Comparison of ENCODE assay signal across 16 cellular contexts in the genomic region with DNA sequence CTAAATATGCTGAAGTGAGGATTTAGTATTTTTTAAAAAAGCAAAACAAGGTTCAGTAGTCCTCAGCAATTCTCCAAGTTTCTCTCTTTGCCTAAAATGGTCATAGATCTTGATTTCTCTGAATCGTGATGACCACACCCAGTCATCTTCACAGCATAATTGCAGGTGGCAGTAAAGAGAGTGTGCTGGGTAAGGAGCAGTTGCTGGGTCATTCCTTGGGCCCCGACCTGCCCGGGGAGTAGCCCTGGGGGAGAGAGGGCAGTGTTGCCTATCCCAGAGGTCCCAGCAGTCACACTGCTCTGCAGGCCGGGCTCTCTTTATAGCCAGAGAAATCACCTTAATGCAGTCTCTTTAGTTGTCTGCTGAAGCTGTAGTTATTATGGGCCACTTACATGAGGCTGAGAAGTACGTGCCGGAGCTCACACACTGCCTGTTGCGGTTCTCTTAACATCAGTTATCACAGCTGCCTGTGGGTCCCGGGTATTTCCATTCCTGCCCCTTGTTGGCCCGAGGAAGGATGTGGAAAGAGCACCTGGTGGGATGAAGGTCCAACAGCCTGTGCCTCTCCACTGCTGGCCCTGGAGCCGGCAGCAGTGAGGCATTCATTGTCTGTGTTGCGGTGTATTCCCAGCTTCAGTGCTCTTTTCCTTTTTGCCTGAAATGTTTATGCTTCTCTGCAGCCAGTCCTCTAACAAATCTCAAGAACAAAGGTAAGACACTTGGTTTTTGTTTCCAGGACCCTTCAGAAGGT.
DNase-seq lines count a peak whose midpoint lies in the region; ATAC-seq and TF ChIP-seq lines count a peak whose summit lies in the region.
"Had no signal": no experiment of that assay in that cellular context is flagged by ENCODE, and none has a peak within 500 bp of the region (broad histone marks: within the 10 kb centered on the region; RNA-seq: fewer than 3 reads in every experiment).

No MANE protein-coding gene starts in this region.

- ATAC-seq in left lobe of liver: peak; percentile 51
- no peak for ATAC-seq in stimulated activated effector memory CD8-positive, alpha-beta T cell treated with anti-CD3 and anti-CD28 coated beads, Interleukin-12 subunit alpha, Interleukin-12 subunit beta, amount 100 ng/mL, for 72 hours
- no peak for ATAC-seq in HG02610 (IDR thresholded peaks at IDR 0.05; ENCODE audit: unreplicated experiment)

- H4K91ac ChIP-seq in H9 (ENCODE audit: insufficient read length, low read depth, low read length): no peak overlapping the region

- no peak overlapping the region for H2AK5ac ChIP-seq in H9 (ENCODE audit: insufficient read length, low read length)

- no peak overlapping the region for H2BK12ac ChIP-seq in H9 (ENCODE audit: insufficient read length, low read depth, low read length)

- peaks cover 0 to 25% (median 22%) of the 10 kb centered on the region in 3 experiments; a peak in 5 of 7 replicates for H3K36me3 Mint-ChIP-seq in H9 (ENCODE audit: insufficient read depth in 1 of 3, low read depth in 3 of 3)
- H3K36me3 Mint-ChIP-seq in stimulated activated effector memory CD8-positive, alpha-beta T cell treated with anti-CD3 and anti-CD28 coated beads, Interleukin-12 subunit alpha, Interleukin-12 subunit beta, amount 100 ng/mL, for 72 hours: no peaks in the 10 kb centered on the region

- H3K4me2 ChIP-seq in H9 (ENCODE audit: insufficient read depth, insufficient read length, low read length): no peak overlapping the region
- H3K4me2 ChIP-seq: KMS-11, PC-9 had no signal

- DNase-seq in H9 (peak; percentile 24), left lobe of liver (ENCODE audit: low spot score) (peak; percentile 68), dorsolateral prefrontal cortex (no peak), GM13977 (ENCODE audit: low spot score) (no peak)
- no peak for DNase-seq in stimulated activated effector memory CD8-positive, alpha-beta T cell treated with anti-CD3 and anti-CD28 coated beads, Interleukin-12 subunit alpha, Interleukin-12 subunit beta, amount 100 ng/mL, for 72 hours (ENCODE audit: low spot score in 2 of 2)
- DNase-seq: DND-41, MV-4-11, NCI-H1694 treated with DMSO at 0.1 percent for 48 hours, NCI-H2107, NCI-H526 had no signal

- H2AFZ ChIP-seq in H9 (ENCODE audit: low read length): no peak overlapping the region
- H2AFZ ChIP-seq: PC-9 had no signal

- H3K9ac ChIP-seq in H9 (ENCODE audit: extremely low read depth, insufficient read length, low read length): no peak overlapping the region
- H3K9ac ChIP-seq: KMS-11 had no signal

- no peak overlapping the region for H3K56ac ChIP-seq in H9 (ENCODE audit: insufficient read length, low read depth, low read length)

- no peak overlapping the region for H3K23ac ChIP-seq in H9 (ENCODE audit: insufficient read length, low read depth, low read length)

- no peak overlapping the region for H2BK20ac ChIP-seq in H9 (ENCODE audit: low read depth, low read length, poor library complexity, severe bottlenecking)

- no peak overlapping the region for H3K18ac ChIP-seq in H9 (ENCODE audit: insufficient read length, low read depth, low read length)

- H4K5ac ChIP-seq in H9 (ENCODE audit: insufficient read length, low read depth, low read length): no peak overlapping the region

- no peaks in the 10 kb centered on the region for H4K20me1 ChIP-seq in H9 (ENCODE audit: control insufficient read depth, insufficient read depth, insufficient read length)

- H4K8ac ChIP-seq in H9 (replicated peaks; ENCODE audit: insufficient read length, low read depth, low read length): no peak overlapping the region

- H3K4me1 Mint-ChIP-seq in H9: peaks cover 6 to 14% of the 10 kb centered on the region in 2 experiments; a peak in 3 of 4 replicates
- peaks cover 22% of the 10 kb centered on the region for H3K4me1 Mint-ChIP-seq in stimulated activated effector memory CD8-positive, alpha-beta T cell treated with anti-CD3 and anti-CD28 coated beads, Interleukin-12 subunit alpha, Interleukin-12 subunit beta, amount 100 ng/mL, for 72 hours

- in situ Hi-C loops in GM13977 (cut with MboI; ENCODE audit: low pct_unique_long_range_greater_than_20kb, low sequenced_read_pairs, unreplicated experiment): no loop called here

- no peaks in the 10 kb centered on the region for H3K4me1 ChIP-seq in H9 (ENCODE audit: insufficient read depth, low read length)

- WGBS in H9 (ENCODE audit: extremely low coverage, insufficient read length, low lambda C conversion rate): no CpG with 5 or more reads among the region's 11 CpGs

- TF ChIP-seq CTCF in H9 (conservative IDR thresholded peaks at IDR 0.05): no peak
- TF ChIP-seq CTCF in VCaP (conservative IDR thresholded peaks at IDR 0.05): no peak
- no peak for TF ChIP-seq CTCF in dorsolateral prefrontal cortex (IDR thresholded peaks at IDR 0.05 in 54 of 56, conservative IDR thresholded peaks at IDR 0.05 in 2 of 56; ENCODE audit: low read depth in 1 of 56, partially characterized antibody in 56 of 56)
- no peak for TF ChIP-seq CTCF in GM13977 (IDR thresholded peaks at IDR 0.05; ENCODE audit: extremely low read depth, insufficient read depth, missing control alignments)

- no peak overlapping the region for H3K14ac ChIP-seq in H9 (ENCODE audit: insufficient read depth, low read length)

- H3K79me1 ChIP-seq in H9 (ENCODE audit: insufficient read depth, low read depth, low read length, poor library complexity, severe bottlenecking): no peaks in the 10 kb centered on the region

- H3K27ac ChIP-seq in H9 (ENCODE audit: insufficient read length, low read depth, low read length): no peak overlapping the region
- H3K27ac ChIP-seq in VCaP: peak overlapping the region; percentile 59; the same call in 1 of the 2 replicates
- no peak overlapping the region for H3K27ac ChIP-seq in dorsolateral prefrontal cortex
- H3K27ac ChIP-seq: C4-2B, KMS-11, PC-9, SJSA1 had no signal

- peak overlapping the region in 2 of 3 experiments; percentile 18 to 58; a peak in 2 of 7 replicates for H3K27ac Mint-ChIP-seq in H9
- H3K27ac Mint-ChIP-seq in stimulated activated effector memory CD8-positive, alpha-beta T cell treated with anti-CD3 and anti-CD28 coated beads, Interleukin-12 subunit alpha, Interleukin-12 subunit beta, amount 100 ng/mL, for 72 hours: no peak overlapping the region

- H3K27me3 ChIP-seq in H9 (ENCODE audit: insufficient read depth, low read length) (no peaks in the 10 kb centered on the region), dorsolateral prefrontal cortex (no peaks in the 10 kb centered on the region)
- H3K27me3 ChIP-seq: SJSA1 had no signal

- no peaks in the 10 kb centered on the region for H3K27me3 Mint-ChIP-seq in H9 (ENCODE audit: low read depth)

- H3K23me2 ChIP-seq in H9 (ENCODE audit: insufficient read length, low read depth, low read length, poor library complexity, severe bottlenecking): no peaks in the 10 kb centered on the region

- H2BK5ac ChIP-seq in H9 (ENCODE audit: insufficient read length, low read length): no peak overlapping the region

- H2BK120ac ChIP-seq in H9 (ENCODE audit: low read depth, low read length, poor library complexity, severe bottlenecking): no peak overlapping the region

- no peaks in the 10 kb centered on the region for H3K9me3 Mint-ChIP-seq in H9
- H3K9me3 Mint-ChIP-seq in stimulated activated effector memory CD8-positive, alpha-beta T cell treated with anti-CD3 and anti-CD28 coated beads, Interleukin-12 subunit alpha, Interleukin-12 subunit beta, amount 100 ng/mL, for 72 hours: no peaks in the 10 kb centered on the region

- intact Hi-C loops in dorsolateral prefrontal cortex (cut with DNase I): no loop called here

- no peak overlapping the region for H3K4me3 ChIP-seq in dorsolateral prefrontal cortex
- H3K4me3 ChIP-seq: PC-9, SJSA1 had no signal

- H2BK15ac ChIP-seq in H9 (ENCODE audit: low read depth, low read length): no peak overlapping the region

- no peaks in the 10 kb centered on the region for H3K9me3 ChIP-seq in H9 (ENCODE audit: control insufficient read depth, low read depth, low read length)
- H3K9me3 ChIP-seq: SJSA1 had no signal

- H3K4me3 Mint-ChIP-seq in H9: no peak overlapping the region
- H3K4me3 Mint-ChIP-seq in stimulated activated effector memory CD8-positive, alpha-beta T cell treated with anti-CD3 and anti-CD28 coated beads, Interleukin-12 subunit alpha, Interleukin-12 subunit beta, amount 100 ng/mL, for 72 hours: peak overlapping the region; percentile 15

- no peak overlapping the region for H3T11ph ChIP-seq in H9 (ENCODE audit: low read length)

- no peaks in the 10 kb centered on the region for H3K79me2 ChIP-seq in H9 (ENCODE audit: insufficient read depth, low read length)

- H3K4ac ChIP-seq in H9 (ENCODE audit: low read depth, low read length): no peak overlapping the region

Comparison
In these comparisons a context has a peak if more than half of its experiments do, and no peak if none do; other contexts are left out.
1. DNase-seq: peak in H9 (single experiment) and left lobe of liver (single experiment); none in stimulated activated effector memory CD8-positive, alpha-beta T cell treated with anti-CD3 and anti-CD28 coated beads, Interleukin-12 subunit alpha, Interleukin-12 subunit beta, amount 100 ng/mL, for 72 hours (0 of 2), dorsolateral prefrontal cortex (0 of 10) and GM13977 (single experiment).